Comparison of ENCODE assay signal across 10 cellular contexts in the genomic region with DNA sequence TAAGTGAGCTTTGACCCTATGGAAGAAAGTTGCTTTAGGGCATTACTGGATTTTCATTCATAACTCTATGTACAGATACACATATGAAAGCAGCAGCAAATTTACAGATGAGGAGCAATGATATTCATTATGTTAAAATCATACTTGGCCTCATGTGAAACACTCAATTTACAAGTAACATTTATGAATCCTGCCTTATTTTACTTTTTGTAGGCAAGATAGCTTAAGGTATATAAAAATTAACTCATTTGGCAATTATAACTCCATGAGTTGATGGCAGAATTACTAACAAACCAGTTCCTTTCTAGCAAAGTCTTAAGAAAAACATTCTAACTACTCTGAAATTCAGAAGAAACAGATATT. TPM values are rescaled to one million over a fixed set of nuclear protein-coding genes. Genes with fewer than 3 reads are reported as not detected.
A peak's percentile ranks its signal among the peaks of the same experiment; 100 is the strongest.
DNase-seq lines count a peak whose midpoint lies in the region; ATAC-seq, FAIRE-seq and TF ChIP-seq lines count a peak whose summit lies in the region.
"Had no signal": no experiment of that assay in that cellular context is flagged by ENCODE, and none has a peak within 500 bp of the region (broad histone marks: within the 10 kb centered on the region; RNA-seq: fewer than 3 reads in every experiment).

No MANE protein-coding gene starts in this region.

- H2AK9ac ChIP-seq in IMR-90 (replicated peaks; ENCODE audit: low read depth, low read length, poor library complexity) = no peak overlapping the region

- H3K14ac ChIP-seq in IMR-90 (replicated peaks; ENCODE audit: low read depth, low read length) = no peak overlapping the region

- no peak overlapping the region for H2BK120ac ChIP-seq in IMR-90 (ENCODE audit: low read depth, low read length)

- H3K27ac Mint-ChIP-seq in Caco-2 (ENCODE audit: unreplicated experiment) = peak overlapping the region; percentile 48
- peak overlapping the region in 2 of 3 experiments; percentile 16 to 81 for H3K27ac Mint-ChIP-seq in nephron
- H3K27ac Mint-ChIP-seq: IgD-negative memory B cell had no signal

- H3K27me3 ChIP-seq in Caco-2 (replicated peaks; ENCODE audit: control insufficient read depth, insufficient read depth, low read length) = no peaks in the 10 kb centered on the region
- no peaks in the 10 kb centered on the region for H3K27me3 ChIP-seq in IMR-90 (ENCODE audit: control insufficient read depth, insufficient read depth, low read length)
- H3K27me3 ChIP-seq in K562 (ENCODE audit: control insufficient read depth in 2 of 2, insufficient read depth in 2 of 2, low read length in 2 of 2) = no peaks in the 10 kb centered on the region
- H3K27me3 ChIP-seq in HAP-1 (ENCODE audit: low read depth) = no peaks in the 10 kb centered on the region
- H3K27me3 ChIP-seq: Peyer's patch had no signal

- POLR2A ChIA-PET in Caco-2 (lab: Charles Lee) (no interaction called here), IMR-90 (lab: Charles Lee; ENCODE audit: unreplicated experiment) (no interaction called here), K562 (lab: Yijun Ruan, JAX) (no interaction called here)

- H3K27ac ChIP-seq in IMR-90 (ENCODE audit: insufficient read depth, low read length) (no peak overlapping the region), K562 (ENCODE audit: extremely low read depth, low read depth, low read length) (no peak overlapping the region)

- TF ChIP-seq POLR2A in IMR-90 (IDR thresholded peaks at IDR 0.05; ENCODE audit: low read depth, low read length) = no peak
- no peak for TF ChIP-seq POLR2A in K562 (conservative IDR thresholded peaks at IDR 0.05)

- no peak overlapping the region for H3K56ac ChIP-seq in IMR-90 (ENCODE audit: extremely low read depth, insufficient read depth, low read length)

- H4K8ac ChIP-seq in IMR-90 (ENCODE audit: low read depth in 2 of 2, low read length in 2 of 2) = no peak overlapping the region

- TF ChIP-seq CTCF in Caco-2 (IDR thresholded peaks at IDR 0.05; ENCODE audit: insufficient read depth in 1 of 2, low read depth in 1 of 2, low read length in 1 of 2, severe bottlenecking in 1 of 2, unreplicated experiment in 1 of 2) (no peak), IMR-90 (conservative IDR thresholded peaks at IDR 0.05; ENCODE audit: low read depth, low read length) (no peak), K562 (IDR thresholded peaks at IDR 0.05 in 2 of 3, conservative IDR thresholded peaks at IDR 0.05 in 1 of 3; ENCODE audit: insufficient read depth in 2 of 3, low read depth in 1 of 3, low read length in 3 of 3) (no peak), nephron (IDR thresholded peaks at IDR 0.05; ENCODE audit: unreplicated experiment in 3 of 3) (no peak)

- CTCF ChIA-PET in Caco-2 (lab: Charles Lee) (interaction anchor here (0.9 kb wide), 1 partner anchor 22 kb away, joined by 3 read pairs; no protein-coding TSS in a partner anchor), IMR-90 (lab: Yijun Ruan, JAX) (interaction anchor here (0.9 to 2.1 kb wide), 2 partner anchors 12 to 22 kb away, joined by 4 to 6 read pairs; no protein-coding TSS in a partner anchor), K562 (lab: Yijun Ruan, JAX; ENCODE audit: low intra/inter-chr PET ratio) (no interaction called here)

- H3K9me1 ChIP-seq in IMR-90 (ENCODE audit: insufficient read depth, low read length) (peaks cover 3% of the 10 kb centered on the region), K562 (ENCODE audit: control insufficient read depth, insufficient read depth, low read length) (no peaks in the 10 kb centered on the region)

- H3K4me3 Mint-ChIP-seq in Caco-2 (ENCODE audit: unreplicated experiment) = no peak overlapping the region
- no peak overlapping the region for H3K4me3 Mint-ChIP-seq in nephron
- H3K4me3 Mint-ChIP-seq: IgD-negative memory B cell had no signal

- H3K27me3 Mint-ChIP-seq in Caco-2 (ENCODE audit: insufficient read depth, unreplicated experiment) = no peaks in the 10 kb centered on the region
- H3K27me3 Mint-ChIP-seq in nephron (ENCODE audit: low read depth) = no peaks in the 10 kb centered on the region
- H3K27me3 Mint-ChIP-seq: IgD-negative memory B cell had no signal

- H3K9me3 ChIP-seq in Caco-2 = no peaks in the 10 kb centered on the region
- no peaks in the 10 kb centered on the region for H3K9me3 ChIP-seq in IMR-90 (ENCODE audit: control insufficient read depth, insufficient read depth, low read length)
- H3K9me3 ChIP-seq in K562 (replicated peaks; ENCODE audit: control insufficient read depth, insufficient read depth, low read depth, low read length) = no peaks in the 10 kb centered on the region; the same call in 1 of the 2 replicates
- no peaks in the 10 kb centered on the region for H3K9me3 ChIP-seq in HAP-1
- H3K9me3 ChIP-seq: Peyer's patch had no signal

- no peak overlapping the region for H2BK15ac ChIP-seq in IMR-90 (ENCODE audit: low read depth, low read length)

- TF ChIP-seq RAD21 in IMR-90 (IDR thresholded peaks at IDR 0.05; ENCODE audit: low read length) (no peak), K562 (CRISPR knock-in tag; conservative IDR thresholded peaks at IDR 0.05 in 1 of 2, IDR thresholded peaks at IDR 0.05 in 1 of 2) (no peak)

- H3K9me3 Mint-ChIP-seq in Caco-2 (ENCODE audit: unreplicated experiment) (no peaks in the 10 kb centered on the region), nephron (no peaks in the 10 kb centered on the region)
- H3K9me3 Mint-ChIP-seq: IgD-negative memory B cell had no signal

- no peak for TF ChIP-seq EP300 in K562 (IDR thresholded peaks at IDR 0.05; ENCODE audit: low read length)

- H3K18ac ChIP-seq in IMR-90 (ENCODE audit: low read depth, low read length) = no peak overlapping the region

- no peak overlapping the region for H4K91ac ChIP-seq in IMR-90 (ENCODE audit: insufficient read depth, low read depth, low read length)

- H3K4me1 ChIP-seq in Caco-2 (peaks cover 23% of the 10 kb centered on the region), IMR-90 (ENCODE audit: control insufficient read depth, insufficient read depth, low read length) (peaks cover 8% of the 10 kb centered on the region), K562 (replicated peaks in 1 of 2; ENCODE audit: control insufficient read depth in 2 of 2, insufficient read depth in 2 of 2, low read length in 2 of 2) (no peaks in the 10 kb centered on the region), HAP-1 (peaks cover 15% of the 10 kb centered on the region)

- H2AK5ac ChIP-seq in IMR-90 (ENCODE audit: low read depth, low read length) = no peak overlapping the region

- no peak overlapping the region for H3K9ac ChIP-seq in IMR-90 (ENCODE audit: low read depth, low read length)
- no peak overlapping the region for H3K9ac ChIP-seq in K562 (ENCODE audit: insufficient read depth in 1 of 2, low read depth in 2 of 2, low read length in 2 of 2)

- no peak overlapping the region for H2BK5ac ChIP-seq in IMR-90 (ENCODE audit: low read depth, low read length, poor library complexity, severe bottlenecking)

- no peak overlapping the region for H3K23ac ChIP-seq in IMR-90 (ENCODE audit: low read depth, low read length)

- H3K36me3 Mint-ChIP-seq in Caco-2 (ENCODE audit: insufficient read depth, unreplicated experiment) (peaks cover 16% of the 10 kb centered on the region), nephron (ENCODE audit: low read depth) (peaks cover 54% of the 10 kb centered on the region)

- H3K4me1 Mint-ChIP-seq in Caco-2 (ENCODE audit: low read depth, unreplicated experiment) (peaks cover 22% of the 10 kb centered on the region), nephron (peaks cover 21% of the 10 kb centered on the region)

- H3K4me2 ChIP-seq in IMR-90 (ENCODE audit: low read depth, low read length) = peak overlapping the region; percentile 36; the same call in 1 of the 2 replicates
- no peak overlapping the region for H3K4me2 ChIP-seq in K562 (ENCODE audit: insufficient read depth, low read length)

- H4K5ac ChIP-seq in IMR-90 (ENCODE audit: low read depth, low read length) = no peak overlapping the region

- dilution Hi-C loops in IMR-90 (cut with HindIII; ENCODE audit: low sequenced_read_pairs, unreplicated experiment) = no loop called here

- H3K79me2 ChIP-seq in K562 (ENCODE audit: control insufficient read depth, insufficient read depth, low read length) = no peaks in the 10 kb centered on the region

- no peak; the same call in 1 of the 2 replicates for ATAC-seq in IMR-90 (ENCODE audit: low read depth)
- no peak for ATAC-seq in K562
- no peak for ATAC-seq in HG03039 (IDR thresholded peaks at IDR 0.05; ENCODE audit: unreplicated experiment)

- in situ Hi-C loops in IMR-90 (cut with MboI; ENCODE audit: low sequenced_read_pairs) (no loop called here), K562 (cut with MboI) (no loop called here), HAP-1 (cut with MboI; ENCODE audit: low sequenced_read_pairs) (no loop called here)

- H3K4me3 ChIP-seq in Caco-2 (ENCODE audit: low read depth, low read length) = no peak overlapping the region
- no peak overlapping the region for H3K4me3 ChIP-seq in IMR-90 (ENCODE audit: insufficient read depth, low read depth, low read length)
- no peak overlapping the region for H3K4me3 ChIP-seq in K562
- no peak overlapping the region for H3K4me3 ChIP-seq in HAP-1
- H3K4me3 ChIP-seq: Peyer's patch had no signal

- no peak overlapping the region for H2AFZ ChIP-seq in IMR-90 (replicated peaks; ENCODE audit: low read length, poor library complexity)
- H2AFZ ChIP-seq in K562 (ENCODE audit: low read depth, low read length) = no peak overlapping the region

- no peaks in the 10 kb centered on the region for H3K79me1 ChIP-seq in IMR-90 (ENCODE audit: low read depth in 1 of 2, low read length in 2 of 2)

- FAIRE-seq in K562 (lab: Jason Lieb, UNC) = no peak

- DNase-seq in Caco-2 (no peak), IMR-90 (no peak), K562 (ENCODE audit: extremely low read depth in 1 of 4, low spot score in 3 of 4) (no peak), HAP-1 (ENCODE audit: low spot score in 2 of 2) (no peak)
- DNase-seq in stimulated activated CD4-positive, alpha-beta T cell treated with anti-CD3 and anti-CD28 coated beads, Interleukin-12 subunit alpha, Interleukin-12 subunit beta, amount 100 ng/mL, for 4 hours = no peak
- DNase-seq: NCI-H524 treated with DMSO at 0.1 percent for 48 hours had no signal

- BruUV-seq in Caco-2 (replicated peaks; lab: Mats Ljungman, UMichigan) (no TSS peak), IMR-90 (replicated peaks; lab: Mats Ljungman, UMichigan) (no TSS peak), K562 (replicated peaks; lab: Mats Ljungman, UMichigan) (no TSS peak)

- H3K4ac ChIP-seq in IMR-90 (ENCODE audit: low read depth, low read length) = no peak overlapping the region

- no peaks in the 10 kb centered on the region for H4K20me1 ChIP-seq in IMR-90 (ENCODE audit: insufficient read depth, low read length)
- H4K20me1 ChIP-seq in K562 (replicated peaks; ENCODE audit: control insufficient read depth, insufficient read depth, low read length) = no peaks in the 10 kb centered on the region

- no peak overlapping the region for H2BK20ac ChIP-seq in IMR-90 (ENCODE audit: low read depth, low read length)

- intact Hi-C loops in Caco-2 (cut with micrococcal nuclease; ENCODE audit: unreplicated experiment) = loop anchor here (2.0 kb wide), 1 partner anchor 56 kb away; a partner anchor contains a TSS
- intact Hi-C loops in IMR-90 (cut with micrococcal nuclease) = no loop called here
- intact Hi-C loops in K562 (cut with micrococcal nuclease) = no loop called here

- H3K36me3 ChIP-seq in Caco-2 (ENCODE audit: control insufficient read depth, insufficient read depth, low read length) = no peaks in the 10 kb centered on the region
- H3K36me3 ChIP-seq in IMR-90 (ENCODE audit: control insufficient read depth, insufficient read depth, low read length) = peaks cover 12% of the 10 kb centered on the region
- no peaks in the 10 kb centered on the region for H3K36me3 ChIP-seq in K562 (ENCODE audit: control insufficient read depth, insufficient read depth, low read length)
- peaks cover 5% of the 10 kb centered on the region for H3K36me3 ChIP-seq in HAP-1 (replicated peaks)

RNA-seq across cellular contexts. Expression of a gene that starts 57.2 kb away (rescaled TPM):
- total RNA-seq in Caco-2 (2022) (11.5 and 16.6 TPM in 2 replicates), IMR-90 (2012; rRNA removed) (under 0.01 TPM in 1 of 2 replicates, not detected in the other), K562 (2014; rRNA removed) (not detected in 2 replicates), K562 (2014; rRNA removed; fragmentation: Illumina TruSeq; extraction: Trizol) (not detected in 2 replicates), K562 (2015; rRNA removed; fragmentation: Illumina TruSeq; extraction: Trizol) (not detected in 2 replicates), K562 (2021) (0.09 TPM in 2 replicates)
- polyA plus RNA-seq in IMR-90 (2012; rRNA removed) (not detected in 2 replicates), K562 (2011; rRNA removed) (not detected in 2 replicates), K562 (2014; fragmentation: Illumina TruSeq; extraction: Trizol) (not detected in 2 replicates), K562 (2014; fragmentation: Nextera tagmentation; extraction: Ambion mirVana) (not detected), K562 (2014; rRNA removed) (not detected in 2 replicates)
- polyA plus RNA-seq in IMR-90 (2012; cell fraction: cytosol; rRNA removed) = not detected in 2 replicates
- polyA plus RNA-seq in IMR-90 (2012; cell fraction: nucleus; rRNA removed; ENCODE audit: low replicate concordance) = not detected in 2 replicates
- not detected in 2 replicates for total RNA-seq in K562 (2011; cell fraction: chromatin; rRNA removed; ENCODE audit: low replicate concordance)
- total RNA-seq in K562 (2011; cell fraction: nucleolus; rRNA removed) = not detected in 2 replicates
- not detected in 2 replicates for total RNA-seq in K562 (2011; cell fraction: nucleoplasm; rRNA removed)
- not detected in 2 replicates for polyA plus RNA-seq in K562 (2011; cell fraction: cytosol; rRNA removed)
- not detected in 2 replicates for polyA plus RNA-seq in K562 (2011; cell fraction: nucleus; rRNA removed)
- not detected in 2 replicates for polyA plus RNA-seq in K562 (2012)
- not detected in 2 replicates for polyA minus RNA-seq in K562 (2011; rRNA and poly(A)+ RNA removed)
- not detected in 2 replicates for polyA minus RNA-seq in K562 (2011; cell fraction: cytosol; rRNA and poly(A)+ RNA removed)
- not detected in 2 replicates for polyA minus RNA-seq in K562 (2011; cell fraction: nucleus; rRNA and poly(A)+ RNA removed)

Comparison
In these comparisons a context has a peak if more than half of its experiments do, and no peak if none do; other contexts are left out.
1. RNA of a gene that starts 57.2 kb away (total RNA-seq): 11.5 to 16.6 TPM in Caco-2; under 0.01 TPM in IMR-90 and 0.09 TPM in K562; every median in the first group is over 10 times any median in the second.